26 cellular contexts compared by ENCODE assay signal in the genomic region with DNA sequence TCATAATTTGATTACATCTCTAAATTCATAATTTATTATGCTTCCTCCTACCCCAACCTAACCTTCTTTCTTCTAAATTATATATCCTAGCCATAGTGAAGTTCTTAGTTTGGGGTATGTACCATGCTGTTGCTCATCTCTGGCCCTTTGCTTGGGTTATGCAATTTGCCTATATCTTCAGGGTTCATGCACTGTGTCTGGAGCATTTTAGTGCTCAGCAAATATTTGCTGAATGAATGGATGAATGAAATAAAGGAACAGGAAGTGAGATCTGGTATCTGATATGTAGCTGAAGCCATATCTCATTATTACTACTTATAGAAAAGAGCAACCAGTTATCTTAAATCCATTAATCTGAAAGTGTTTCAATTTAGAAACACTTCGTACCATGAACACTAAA.
DNase-seq lines count a peak whose midpoint lies in the region; ATAC-seq and TF ChIP-seq lines count a peak whose summit lies in the region.
"Had no signal": no experiment of that assay in that cellular context is flagged by ENCODE, and none has a peak within 500 bp of the region (broad histone marks: within the 10 kb centered on the region; RNA-seq: fewer than 3 reads in every experiment).

No MANE protein-coding gene starts in this region.

- H3K4me1 ChIP-seq in mucosa of descending colon (ENCODE audit: low read depth): no peaks in the 10 kb centered on the region
- H3K4me1 ChIP-seq: colonic mucosa, prostate gland, SJSA1, upper lobe of right lung had no signal

- H3K27me3 Mint-ChIP-seq in activated T-helper 17 cell treated with anti-CD3 and anti-CD28 coated beads, Interleukin-2, amount 50 U/mL, for 72 hours: no peaks in the 10 kb centered on the region
- H3K27me3 Mint-ChIP-seq: activated CD4-positive, alpha-beta memory T cell treated with anti-CD3 and anti-CD28 coated beads for 36 hours had no signal

- H3K36me3 ChIP-seq in brain microvascular endothelial cell (replicated peaks) (no peaks in the 10 kb centered on the region), mucosa of descending colon (ENCODE audit: low read depth) (no peaks in the 10 kb centered on the region)
- H3K36me3 ChIP-seq: colonic mucosa, prostate gland had no signal

- DNase-seq in NCI-H1436 (lab: John Stamatoyannopoulos, UW) (peak; percentile 22), NCI-H1436 treated with DMSO at 0.1 percent for 48 hours (lab: John Stamatoyannopoulos, UW) (no peak), MV-4-11 (lab: John Stamatoyannopoulos, UW) (peak; percentile 22), brain microvascular endothelial cell (peak; percentile 42), mucosa of descending colon (no peak), epidermal melanocyte (ENCODE audit: insufficient read length, low spot score) (no peak), OCI-M1 (lab: John Stamatoyannopoulos, UW) (no peak)
- DNase-seq: 8988T; activated CD4-positive, alpha-beta memory T cell treated with anti-CD3 and anti-CD28 coated beads for 36 hours; activated naive CD4-positive, alpha-beta T cell treated with Interleukin-2 at 50 U/mL for 16 hours; activated T-cell treated with anti-CD3 and anti-CD28 coated beads for 4 hours; colonic mucosa; GDM1; H7; NCI-H1417 treated with DMSO at 0.1 percent for 48 hours; NCI-H2227 treated with DMSO at 0.1 percent for 48 hours; small intestine; stimulated activated CD4-positive, alpha-beta T cell treated with anti-CD3 and anti-CD28 coated beads, Interleukin-4, amount 100 ng/mL, for 24 hours; upper lobe of right lung had no signal

- H3K27ac Mint-ChIP-seq in activated T-helper 17 cell treated with anti-CD3 and anti-CD28 coated beads, Interleukin-2, amount 50 U/mL, for 72 hours: no peak overlapping the region
- H3K27ac Mint-ChIP-seq: activated CD4-positive, alpha-beta memory T cell treated with anti-CD3 and anti-CD28 coated beads for 36 hours; mesothelial cell of epicardium; nephron; T-helper 2 cell treated with Interferon-gamma antibody and Interleukin-4, amounts not matched to agents 5 μg/mL and 100 μg/mL, for 36 hours; WTC11 had no signal

- peaks cover 43% of the 10 kb centered on the region for H3K36me3 Mint-ChIP-seq in activated T-helper 17 cell treated with anti-CD3 and anti-CD28 coated beads, Interleukin-2, amount 50 U/mL, for 72 hours (ENCODE audit: low read depth)
- H3K36me3 Mint-ChIP-seq: WTC11 had no signal

- no peaks in the 10 kb centered on the region for H3K27me3 ChIP-seq in brain microvascular endothelial cell (replicated peaks)
- H3K27me3 ChIP-seq: colonic mucosa, SJSA1, upper lobe of right lung had no signal

- no peak for TF ChIP-seq CTCF in brain microvascular endothelial cell (IDR thresholded peaks at IDR 0.05; ENCODE audit: low read depth, low read length, missing control alignments)
- TF ChIP-seq CTCF in mucosa of descending colon (IDR thresholded peaks at IDR 0.05): no peak

- no peaks in the 10 kb centered on the region for H3K9me3 Mint-ChIP-seq in activated T-helper 17 cell treated with anti-CD3 and anti-CD28 coated beads, Interleukin-2, amount 50 U/mL, for 72 hours
- H3K9me3 Mint-ChIP-seq: activated CD4-positive, alpha-beta memory T cell treated with anti-CD3 and anti-CD28 coated beads for 36 hours; mesothelial cell of epicardium; nephron; T-helper 2 cell treated with Interferon-gamma antibody and Interleukin-4, amounts not matched to agents 5 μg/mL and 100 μg/mL, for 36 hours; WTC11 had no signal

- in situ Hi-C loops in brain microvascular endothelial cell (cut with HindIII; ENCODE audit: low pct_ligation_motif_present, low sequenced_read_pairs): no loop called here

- H3K9me3 ChIP-seq in mucosa of descending colon: no peaks in the 10 kb centered on the region
- H3K9me3 ChIP-seq: colonic mucosa, prostate gland, SJSA1, upper lobe of right lung had no signal

- peak; percentile 55 for ATAC-seq in mucosa of descending colon
- no peak for ATAC-seq in activated T-helper 17 cell treated with anti-CD3 and anti-CD28 coated beads, Interleukin-2, amount 50 U/mL, for 72 hours (replicated peaks)
- ATAC-seq: upper lobe of right lung, WTC11 had no signal

- H3K4me3 Mint-ChIP-seq in activated T-helper 17 cell treated with anti-CD3 and anti-CD28 coated beads, Interleukin-2, amount 50 U/mL, for 72 hours: no peak overlapping the region
- H3K4me3 Mint-ChIP-seq: activated CD4-positive, alpha-beta memory T cell treated with anti-CD3 and anti-CD28 coated beads for 36 hours; mesothelial cell of epicardium; nephron; T-helper 2 cell treated with Interferon-gamma antibody and Interleukin-4, amounts not matched to agents 5 μg/mL and 100 μg/mL, for 36 hours; WTC11 had no signal

- H3K4me1 Mint-ChIP-seq in activated T-helper 17 cell treated with anti-CD3 and anti-CD28 coated beads, Interleukin-2, amount 50 U/mL, for 72 hours: no peaks in the 10 kb centered on the region
- H3K4me1 Mint-ChIP-seq: nephron had no signal

- H3K4me3 ChIP-seq in brain microvascular endothelial cell (ENCODE audit: low read depth, low read length) (no peak overlapping the region), mucosa of descending colon (no peak overlapping the region)
- H3K4me3 ChIP-seq: colonic mucosa, prostate gland, SJSA1, upper lobe of right lung had no signal

- intact Hi-C loops in mucosa of descending colon (cut with DNase I, micrococcal nuclease): no loop called here

- no peak overlapping the region for H3K27ac ChIP-seq in brain microvascular endothelial cell
- H3K27ac ChIP-seq: colonic mucosa, prostate gland, SJSA1, upper lobe of right lung had no signal

Comparison
In these comparisons a context has a peak if more than half of its experiments do, and no peak if none do; other contexts are left out.
1. DNase-seq: peak in NCI-H1436 (single experiment), MV-4-11 (single experiment) and brain microvascular endothelial cell (single experiment); none in NCI-H1436 treated with DMSO at 0.1 percent for 48 hours (single experiment), mucosa of descending colon (0 of 3), epidermal melanocyte (single experiment) and OCI-M1 (single experiment).